23 cellular contexts compared by ENCODE assay signal in the genomic region with DNA sequence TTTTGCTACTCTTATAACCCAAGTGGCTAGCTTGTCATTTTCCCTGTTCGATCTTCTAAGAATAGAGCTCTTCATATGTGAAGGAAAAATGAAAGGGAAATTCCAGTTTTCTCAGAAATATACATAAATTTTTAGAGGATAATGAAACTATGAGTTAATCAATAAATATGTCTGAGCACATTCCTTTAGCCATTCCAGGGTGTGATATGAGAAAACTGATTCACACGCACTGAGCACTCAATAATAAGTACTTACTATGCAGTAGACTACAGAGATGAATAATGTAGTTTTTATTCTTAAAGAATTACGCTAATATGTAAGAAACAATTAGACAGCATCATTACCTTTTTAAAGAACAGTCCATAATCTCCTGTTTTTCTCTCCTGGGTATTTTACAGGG.
DNase-seq lines count a peak whose midpoint lies in the region; ATAC-seq and TF ChIP-seq lines count a peak whose summit lies in the region.
"Had no signal": no experiment of that assay in that cellular context is flagged by ENCODE, and none has a peak within 500 bp of the region (broad histone marks: within the 10 kb centered on the region; RNA-seq: fewer than 3 reads in every experiment).

No MANE protein-coding gene starts in this region.

- peaks cover 42% of the 10 kb centered on the region for H3F3A ChIP-seq in GM23248 (ENCODE audit: insufficient read depth)

- ATAC-seq in RWPE2 (ENCODE audit: low read depth) (peak; percentile 12; the same call in 2 of the 3 replicates), foreskin keratinocyte (peak; percentile 46)
- ATAC-seq: CD8-positive, alpha-beta T cell; right lobe of liver had no signal

- H3K27ac ChIP-seq in GM23248 (peak overlapping the region; percentile 37; the same call in 1 of the 2 replicates), RWPE2 (ENCODE audit: poor library complexity, severe bottlenecking) (peak overlapping the region; percentile 95), foreskin keratinocyte (peak overlapping the region; percentile 98), trophoblast cell (ENCODE audit: low read depth, low read length) (peak overlapping the region; percentile 78)
- H3K27ac ChIP-seq: right lobe of liver, SK-N-MC had no signal

- no peaks in the 10 kb centered on the region for H3K9me2 ChIP-seq in GM23248 (ENCODE audit: insufficient read depth)

- H3K36me3 Mint-ChIP-seq in glutamatergic neuron (ENCODE audit: unreplicated experiment) = no peaks in the 10 kb centered on the region
- H3K36me3 Mint-ChIP-seq: activated naive CD4-positive, alpha-beta T cell treated with anti-CD3 and anti-CD28 coated beads, Interleukin-2, amount 50 U/mL, for 24 hours; CD8-positive, alpha-beta T cell had no signal

- no peaks in the 10 kb centered on the region for H3K9me3 Mint-ChIP-seq in glutamatergic neuron (ENCODE audit: unreplicated experiment)
- H3K9me3 Mint-ChIP-seq: activated naive CD4-positive, alpha-beta T cell treated with anti-CD3 and anti-CD28 coated beads, Interleukin-2, amount 50 U/mL, for 24 hours; activated T-cell treated with anti-CD3 and anti-CD28 coated beads, Interleukin-2, amount 50 U/mL, for 4 hours; CD8-positive, alpha-beta T cell; immature natural killer cell had no signal

- 96 to 97% methylated on average over 3 of the region's 3 CpGs for WGBS in GM23248 (ENCODE audit: low coverage in 1 of 2, low lambda C conversion rate in 2 of 2, missing lambda C conversion rate in 2 of 2), 2 experiments
- no CpG with 5 or more reads among the region's 3 CpGs for WGBS in trophoblast cell (ENCODE audit: extremely low coverage, insufficient coverage, insufficient read length)

- no peak overlapping the region for H4K12ac ChIP-seq in trophoblast cell (ENCODE audit: low read depth, low read length)

- H4K8ac ChIP-seq in trophoblast cell (ENCODE audit: low read depth, low read length) = no peak overlapping the region

- no peaks in the 10 kb centered on the region for H3K27me3 Mint-ChIP-seq in glutamatergic neuron (ENCODE audit: unreplicated experiment)
- H3K27me3 Mint-ChIP-seq: activated naive CD4-positive, alpha-beta T cell treated with anti-CD3 and anti-CD28 coated beads, Interleukin-2, amount 50 U/mL, for 24 hours had no signal

- H3K14ac ChIP-seq in trophoblast cell (ENCODE audit: low read length) = no peak overlapping the region

- no peak overlapping the region for H3K4ac ChIP-seq in trophoblast cell (ENCODE audit: low read depth, low read length)

- no peaks in the 10 kb centered on the region for H3K79me2 ChIP-seq in GM23248 (ENCODE audit: insufficient read depth)
- no peaks in the 10 kb centered on the region for H3K79me2 ChIP-seq in trophoblast cell (ENCODE audit: control insufficient read depth, insufficient read depth, low read length, poor library complexity)

- no peak for DNase-seq in GM23248
- no peak for DNase-seq in RWPE2 (ENCODE audit: low spot score)
- peak; percentile 75 to 89 for DNase-seq in foreskin keratinocyte
- no peak for DNase-seq in trophoblast cell
- no peak for DNase-seq in occipital lobe (lab: John Stamatoyannopoulos, UW)
- DNase-seq in NCI-H524 (lab: John Stamatoyannopoulos, UW) = no peak
- no peak for DNase-seq in OCI-M1 (lab: John Stamatoyannopoulos, UW)
- no peak for DNase-seq in glutamatergic neuron
- DNase-seq: activated CD4-positive, CD25-positive, alpha-beta regulatory T cell; activated CD8-positive, alpha-beta T cell treated with anti-CD3 and anti-CD28 coated beads, Interleukin-2, amount 10 ng/mL, durations not matched to agents 7 days and 5 days; activated T-cell treated with anti-CD3 and anti-CD28 coated beads, Interleukin-2, amount 50 U/mL, for 4 hours; CD8-positive, alpha-beta T cell; DMS53; immature natural killer cell; NCI-H2107; NCI-H510A; right lobe of liver; stimulated activated naive CD4-positive, alpha-beta T cell; T-helper 9 cell; thyroid gland had no signal

- no peak overlapping the region for H3K18ac ChIP-seq in trophoblast cell (ENCODE audit: low read length)

- H2BK120ac ChIP-seq in trophoblast cell (ENCODE audit: insufficient read depth, low read length, poor library complexity) = no peak overlapping the region

- H3K36me3 ChIP-seq in GM23248 (ENCODE audit: low read depth) (no peaks in the 10 kb centered on the region), RWPE2 (ENCODE audit: low read depth) (no peaks in the 10 kb centered on the region), trophoblast cell (ENCODE audit: control insufficient read depth in 1 of 2, insufficient read depth in 2 of 2, low read length in 2 of 2) (no peaks in the 10 kb centered on the region)
- H3K36me3 ChIP-seq: right lobe of liver, thyroid gland had no signal

- H3K27me3 ChIP-seq in GM23248 (replicated peaks; ENCODE audit: insufficient read depth) = no peaks in the 10 kb centered on the region
- H3K27me3 ChIP-seq in RWPE2 (ENCODE audit: insufficient read depth, poor library complexity, severe bottlenecking) = no peaks in the 10 kb centered on the region
- H3K27me3 ChIP-seq in foreskin keratinocyte = no peaks in the 10 kb centered on the region
- no peaks in the 10 kb centered on the region for H3K27me3 ChIP-seq in trophoblast cell (ENCODE audit: insufficient read depth, low read length)
- H3K27me3 ChIP-seq: right lobe of liver, thyroid gland had no signal

- H3K23ac ChIP-seq in trophoblast cell (ENCODE audit: low read length) = no peak overlapping the region

- no peaks in the 10 kb centered on the region for H3K9me3 ChIP-seq in GM23248 (ENCODE audit: low read depth)
- no peaks in the 10 kb centered on the region for H3K9me3 ChIP-seq in RWPE2 (ENCODE audit: severe bottlenecking)
- no peaks in the 10 kb centered on the region for H3K9me3 ChIP-seq in trophoblast cell (ENCODE audit: insufficient read depth, low read depth, low read length)
- H3K9me3 ChIP-seq: right lobe of liver, thyroid gland had no signal

- H3K4me2 ChIP-seq in GM23248 (ENCODE audit: unreplicated experiment) = no peak overlapping the region
- no peak overlapping the region for H3K4me2 ChIP-seq in trophoblast cell (ENCODE audit: low read length)

- TF ChIP-seq CTCF in RWPE2 (IDR thresholded peaks at IDR 0.05; ENCODE audit: poor library complexity, severe bottlenecking) = no peak
- TF ChIP-seq CTCF in foreskin keratinocyte (conservative IDR thresholded peaks at IDR 0.05) = no peak
- no peak for TF ChIP-seq CTCF in glutamatergic neuron (IDR thresholded peaks at IDR 0.05; ENCODE audit: partially characterized antibody, unreplicated experiment)

- H2AFZ ChIP-seq in GM23248 = no peak overlapping the region
- H2AFZ ChIP-seq in trophoblast cell (ENCODE audit: insufficient read depth, low read length, poor library complexity) = no peak overlapping the region

- H3K4me3 Mint-ChIP-seq in glutamatergic neuron (ENCODE audit: unreplicated experiment) = no peak overlapping the region
- H3K4me3 Mint-ChIP-seq: activated CD8-positive, alpha-beta T cell treated with anti-CD3 and anti-CD28 coated beads, Interleukin-2, amount 10 ng/mL, durations not matched to agents 7 days and 5 days; activated naive CD4-positive, alpha-beta T cell treated with anti-CD3 and anti-CD28 coated beads, Interleukin-2, amount 50 U/mL, for 24 hours; activated T-cell treated with anti-CD3 and anti-CD28 coated beads, Interleukin-2, amount 50 U/mL, for 4 hours; CD8-positive, alpha-beta T cell; immature natural killer cell had no signal

- H3K27ac Mint-ChIP-seq in glutamatergic neuron (ENCODE audit: unreplicated experiment) = no peak overlapping the region
- H3K27ac Mint-ChIP-seq: activated CD8-positive, alpha-beta T cell treated with anti-CD3 and anti-CD28 coated beads, Interleukin-2, amount 10 ng/mL, durations not matched to agents 7 days and 5 days; activated naive CD4-positive, alpha-beta T cell treated with anti-CD3 and anti-CD28 coated beads, Interleukin-2, amount 50 U/mL, for 24 hours; CD8-positive, alpha-beta T cell; immature natural killer cell had no signal

- no peak overlapping the region for H2BK12ac ChIP-seq in trophoblast cell (ENCODE audit: low read length)

- H3K4me3 ChIP-seq in GM23248 (no peak overlapping the region), RWPE2 (ENCODE audit: severe bottlenecking) (no peak overlapping the region), trophoblast cell (ENCODE audit: low read depth, low read length) (no peak overlapping the region)
- H3K4me3 ChIP-seq: coronary artery, right lobe of liver, SK-N-MC, thyroid gland had no signal

- no peak overlapping the region for H3K9ac ChIP-seq in GM23248
- H3K9ac ChIP-seq in trophoblast cell (ENCODE audit: low read length) = no peak overlapping the region

- H4K20me1 ChIP-seq in GM23248 (ENCODE audit: insufficient read depth) = no peaks in the 10 kb centered on the region

- in situ Hi-C loops in GM23248 (cut with MboI) = no loop called here

- peaks cover 13% of the 10 kb centered on the region for H3K79me1 ChIP-seq in trophoblast cell (ENCODE audit: low read length)

- H2BK5ac ChIP-seq in trophoblast cell (ENCODE audit: low read depth, low read length, poor library complexity) = no peak overlapping the region

- H4K91ac ChIP-seq in trophoblast cell (ENCODE audit: low read depth, low read length) = no peak overlapping the region

- H3K4me1 ChIP-seq in GM23248 (ENCODE audit: insufficient read depth) (peaks cover 40% of the 10 kb centered on the region), RWPE2 (ENCODE audit: insufficient read depth, poor library complexity, severe bottlenecking) (peaks cover 56% of the 10 kb centered on the region), foreskin keratinocyte (peaks cover 70% of the 10 kb centered on the region), trophoblast cell (ENCODE audit: control insufficient read depth in 1 of 2, insufficient read depth in 2 of 2, low read length in 2 of 2) (peaks cover 2 to 8% of the 10 kb centered on the region in 2 experiments)
- H3K4me1 ChIP-seq: right lobe of liver had no signal

- H2AK5ac ChIP-seq in trophoblast cell (ENCODE audit: low read length) = no peak overlapping the region

- H3K4me1 Mint-ChIP-seq in glutamatergic neuron (ENCODE audit: low read depth, unreplicated experiment) = peaks cover 22% of the 10 kb centered on the region

Comparison
In these comparisons a context has a peak if more than half of its experiments do, and no peak if none do; other contexts are left out.
1. DNase-seq: peak in foreskin keratinocyte (2 of 2); none in GM23248 (single experiment), RWPE2 (single experiment), trophoblast cell (0 of 2), occipital lobe (single experiment), NCI-H524 (0 of 2), OCI-M1 (single experiment) and glutamatergic neuron (single experiment).
2. H3K27ac ChIP-seq: peak in every context shown above with its lines; median percentile 98 in foreskin keratinocyte; 95 in RWPE2; 78 in trophoblast cell; 37 in GM23248.